ENCODE assay signal across 17 cellular contexts in the genomic region with DNA sequence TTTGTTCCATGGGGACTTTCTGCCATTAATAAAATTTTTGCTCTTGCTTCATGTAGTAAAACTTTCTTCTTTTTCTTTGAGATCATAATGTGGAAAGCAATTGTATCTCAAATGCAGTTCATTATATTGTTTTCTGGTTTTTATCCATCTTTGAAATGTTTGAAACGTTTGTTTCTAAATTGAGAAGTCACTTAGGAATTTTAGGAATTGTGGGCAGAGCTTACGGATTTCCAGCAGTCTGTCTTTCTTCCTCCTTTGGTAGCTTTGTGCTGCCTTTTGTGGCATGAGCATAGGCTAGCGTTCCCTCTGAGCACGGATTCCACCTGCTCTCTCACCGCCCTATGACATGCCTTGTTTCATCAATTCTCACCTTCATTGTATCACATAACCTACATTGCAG. TPM values are rescaled to one million over a fixed set of nuclear protein-coding genes. Genes with fewer than 3 reads are reported as not detected.
DNase-seq lines count a peak whose midpoint lies in the region; FAIRE-seq and TF ChIP-seq lines count a peak whose summit lies in the region.
"Had no signal": no experiment of that assay in that cellular context is flagged by ENCODE, and none has a peak within 500 bp of the region (broad histone marks: within the 10 kb centered on the region; RNA-seq: fewer than 3 reads in every experiment).

No MANE protein-coding gene starts in this region.

- no peaks in the 10 kb centered on the region for H3K79me1 ChIP-seq in mesendoderm (ENCODE audit: low read length)

- TF ChIP-seq CTCF in AG10803 (conservative IDR thresholded peaks at IDR 0.05; ENCODE audit: low read length) (no peak), astrocyte (IDR thresholded peaks at IDR 0.05; ENCODE audit: insufficient read depth, low read depth, low read length) (no peak), vagina (IDR thresholded peaks at IDR 0.05) (no peak)

- H3K9ac ChIP-seq in astrocyte (ENCODE audit: low read length) (no peak overlapping the region), mesendoderm (ENCODE audit: low read length) (no peak overlapping the region)
- H3K9ac ChIP-seq: BLaER1 treated with 17β-estradiol and CSF1 and Interleukin-3, amounts not matched to agents 10 nM and 100 nM; KMS-11 had no signal

- H2BK5ac ChIP-seq in mesendoderm (ENCODE audit: low read length) = no peak overlapping the region

- H3K9me3 ChIP-seq in astrocyte (ENCODE audit: insufficient read depth, low read depth, low read length) (no peaks in the 10 kb centered on the region), vagina (no peaks in the 10 kb centered on the region)

- H4K8ac ChIP-seq in mesendoderm (ENCODE audit: low read depth, low read length) = no peak overlapping the region

- no peak overlapping the region for H2BK15ac ChIP-seq in mesendoderm (replicated peaks; ENCODE audit: low read depth)

- H3K79me2 ChIP-seq in astrocyte (ENCODE audit: insufficient read depth, low read length) (no peaks in the 10 kb centered on the region), mesendoderm (ENCODE audit: control insufficient read depth, insufficient read depth, low read length) (no peaks in the 10 kb centered on the region)

- peaks cover 12% of the 10 kb centered on the region for H3K27me3 Mint-ChIP-seq in astrocyte (ENCODE audit: low read depth, unreplicated experiment)

- H3K4me1 Mint-ChIP-seq in astrocyte (ENCODE audit: low read depth, unreplicated experiment) = peaks cover 19% of the 10 kb centered on the region

- no peak overlapping the region for H3K23ac ChIP-seq in mesendoderm (ENCODE audit: low read length)

- no peak overlapping the region for H3K18ac ChIP-seq in mesendoderm (ENCODE audit: low read length)

- no peak overlapping the region for H4K5ac ChIP-seq in mesendoderm (ENCODE audit: low read length)

- H4K20me1 ChIP-seq in astrocyte (ENCODE audit: insufficient read depth, low read length) = no peaks in the 10 kb centered on the region
- H4K20me1 ChIP-seq: BLaER1 treated with 17β-estradiol and CSF1 and Interleukin-3, amounts not matched to agents 10 nM and 100 nM had no signal

- no peak overlapping the region for H3K4me3 Mint-ChIP-seq in astrocyte (ENCODE audit: unreplicated experiment)
- H3K4me3 Mint-ChIP-seq: CD8-positive, alpha-beta T cell had no signal

- H3K4me1 ChIP-seq in astrocyte (ENCODE audit: insufficient read depth, low read length) (peaks cover 20% of the 10 kb centered on the region), mesendoderm (ENCODE audit: control insufficient read depth, low read depth, low read length) (no peaks in the 10 kb centered on the region), vagina (no peaks in the 10 kb centered on the region)
- H3K4me1 ChIP-seq: BLaER1 treated with 17β-estradiol and CSF1 and Interleukin-3, amounts not matched to agents 10 nM and 100 nM had no signal

- intact Hi-C loops in vagina (cut with DNase I) = no loop called here

- peak; percentile 58 for FAIRE-seq in astrocyte (lab: Jason Lieb, UNC)

- no peak overlapping the region for H3K4ac ChIP-seq in mesendoderm (ENCODE audit: low read depth, low read length)

- no peak overlapping the region for H2AFZ ChIP-seq in astrocyte (ENCODE audit: low read depth, low read length)

- peaks cover 3% of the 10 kb centered on the region for H3K36me3 Mint-ChIP-seq in astrocyte (ENCODE audit: low read depth, unreplicated experiment)
- H3K36me3 Mint-ChIP-seq: CD8-positive, alpha-beta T cell had no signal

- DNase-seq in AG10803 (ENCODE audit: low read depth) (peak; percentile 69), HCEC 1CT (peak; percentile 56), astrocyte (ENCODE audit: low read depth) (peak; percentile 41), mesendoderm (peak; percentile 17), vagina (ENCODE audit: extremely low spot score in 2 of 2) (no peak), amygdala (lab: John Stamatoyannopoulos, UW) (no peak), cerebellar nuclear complex (lab: John Stamatoyannopoulos, UW) (no peak), anterior cingulate cortex (lab: John Stamatoyannopoulos, UW) (no peak)
- DNase-seq: CD8-positive, alpha-beta T cell; DMS53; NCI-H1417 treated with DMSO at 0.1 percent for 48 hours; NCI-H1930; NCI-H345; NCI-H524 treated with DMSO at 0.1 percent for 48 hours had no signal

- no peak overlapping the region for H3K4me3 ChIP-seq in AG10803 (ENCODE audit: low read length)
- H3K4me3 ChIP-seq in astrocyte (ENCODE audit: insufficient read depth, low read depth, low read length) = no peak overlapping the region
- no peak overlapping the region for H3K4me3 ChIP-seq in mesendoderm (ENCODE audit: low read length)
- no peak overlapping the region for H3K4me3 ChIP-seq in vagina
- H3K4me3 ChIP-seq: BLaER1 treated with 17β-estradiol and CSF1 and Interleukin-3, amounts not matched to agents 10 nM and 100 nM had no signal

- no CpG with 5 or more reads among the region's 5 CpGs for WGBS in mesendoderm (ENCODE audit: extremely low coverage, insufficient coverage, low lambda C conversion rate)

- no peak overlapping the region for H3K27ac ChIP-seq in astrocyte (ENCODE audit: low read depth, low read length)
- no peak overlapping the region for H3K27ac ChIP-seq in mesendoderm (ENCODE audit: low read depth, low read length)
- no peak overlapping the region for H3K27ac ChIP-seq in vagina
- H3K27ac ChIP-seq: BLaER1 treated with 17β-estradiol and CSF1 and Interleukin-3, amounts not matched to agents 10 nM and 100 nM; KMS-11 had no signal

- H3K56ac ChIP-seq in mesendoderm (ENCODE audit: low read length) = no peak overlapping the region

- no peak overlapping the region for H2BK120ac ChIP-seq in mesendoderm (ENCODE audit: low read depth, low read length)

- no peak overlapping the region for H2AK5ac ChIP-seq in mesendoderm (ENCODE audit: low read length)

- peaks cover 4% of the 10 kb centered on the region for H3K9me3 Mint-ChIP-seq in astrocyte (ENCODE audit: unreplicated experiment)
- H3K9me3 Mint-ChIP-seq: CD8-positive, alpha-beta T cell had no signal

- peak overlapping the region; percentile 36 for H3K27ac Mint-ChIP-seq in astrocyte (ENCODE audit: unreplicated experiment)
- H3K27ac Mint-ChIP-seq: CD8-positive, alpha-beta T cell had no signal

- H3K4me2 ChIP-seq in astrocyte (ENCODE audit: low read length) (peak overlapping the region; percentile 8), mesendoderm (ENCODE audit: low read length) (no peak overlapping the region)
- H3K4me2 ChIP-seq: BLaER1 treated with 17β-estradiol and CSF1 and Interleukin-3, amounts not matched to agents 10 nM and 100 nM; KMS-11 had no signal

- H3K36me3 ChIP-seq in astrocyte (ENCODE audit: insufficient read depth, low read length) = no peaks in the 10 kb centered on the region
- H3K36me3 ChIP-seq in mesendoderm (ENCODE audit: control insufficient read depth, insufficient read depth, low read length) = no peaks in the 10 kb centered on the region
- H3K36me3 ChIP-seq in vagina = no peaks in the 10 kb centered on the region
- H3K36me3 ChIP-seq: BLaER1 treated with 17β-estradiol and CSF1 and Interleukin-3, amounts not matched to agents 10 nM and 100 nM had no signal

- TF ChIP-seq POLR2A in vagina (IDR thresholded peaks at IDR 0.05) = no peak

- H3K27me3 ChIP-seq in astrocyte (ENCODE audit: insufficient read depth, low read length) (peaks cover 4% of the 10 kb centered on the region), mesendoderm (ENCODE audit: insufficient read depth, low read length, poor library complexity) (no peaks in the 10 kb centered on the region), vagina (no peaks in the 10 kb centered on the region)
- H3K27me3 ChIP-seq: BLaER1 treated with 17β-estradiol and CSF1 and Interleukin-3, amounts not matched to agents 10 nM and 100 nM had no signal

RNA-seq across cellular contexts. Expression of a gene that starts 2.9 kb away (rescaled TPM):
- total RNA-seq in astrocyte = 0.19 and 1.3 TPM in 2 replicates
- 6.3 TPM for polyA plus RNA-seq in mesendoderm (2013, experiment 1 of 2)
- 6.1 TPM for polyA plus RNA-seq in mesendoderm (2013, experiment 2 of 2)
- 9.6 TPM for total RNA-seq in vagina
- total RNA-seq: CD8-positive, alpha-beta T cell; HT-29 had no signal

Comparison
In these comparisons a context has a peak if more than half of its experiments do, and no peak if none do; other contexts are left out.
1. DNase-seq: peak in AG10803 (single experiment), HCEC 1CT (single experiment), astrocyte (single experiment) and mesendoderm (single experiment); none in vagina (0 of 2), amygdala (0 of 56), cerebellar nuclear complex (0 of 2) and anterior cingulate cortex (0 of 58).